ENCODE assay signal across 8 cellular contexts in genomic region chr2:112583497-112584133, GRCh38.
DNase-seq lines count a peak whose midpoint lies in the region; ATAC-seq and TF ChIP-seq lines count a peak whose summit lies in the region.

No MANE protein-coding gene starts in this region.

- peak; percentile 1 for ATAC-seq in stimulated activated memory B cell treated with anti-CD40 and anti-IgM and Interleukin-4, amounts not matched to agents 10 μg/mL and 1 μg/mL and 100 μg/mL, for 72 hours
- ATAC-seq in HG03025 (IDR thresholded peaks at IDR 0.05; ENCODE audit: low FRiP score, unreplicated experiment) (no peak), HG02610 (IDR thresholded peaks at IDR 0.05; ENCODE audit: unreplicated experiment) (no peak), GM19397 (IDR thresholded peaks at IDR 0.05; ENCODE audit: unreplicated experiment) (no peak)

- H3K4me3 Mint-ChIP-seq in stimulated activated memory B cell treated with anti-CD40 and anti-IgM and Interleukin-4, amounts not matched to agents 10 μg/mL and 1 μg/mL and 100 μg/mL, for 72 hours: peak overlapping the region; percentile 94

- peak overlapping the region; percentile 90 for H3K9ac ChIP-seq in iPS-20b (ENCODE audit: low read depth, low read length)

- DNase-seq in GM06990 (ENCODE audit: extremely low read depth, insufficient read length) (no peak), NCI-H2171 (lab: John Stamatoyannopoulos, UW) (peak; percentile 51)

- no peak for TF ChIP-seq CTCF in GM06990 (IDR thresholded peaks at IDR 0.05; ENCODE audit: insufficient read depth, low read length, poor library complexity, severe bottlenecking)

- H3K36me3 ChIP-seq in GM06990 (ENCODE audit: control insufficient read depth, insufficient read depth, low read length) (peaks cover 4% of the 10 kb centered on the region), iPS-20b (ENCODE audit: insufficient read depth, low read depth, low read length) (peaks cover 14% of the 10 kb centered on the region; the same call in 1 of the 2 replicates)

- peaks cover 5% of the 10 kb centered on the region; the same call in 1 of the 2 replicates for H3K4me1 ChIP-seq in iPS-20b (ENCODE audit: insufficient read depth, low read length)

- H3K27ac Mint-ChIP-seq in stimulated activated memory B cell treated with anti-CD40 and anti-IgM and Interleukin-4, amounts not matched to agents 10 μg/mL and 1 μg/mL and 100 μg/mL, for 72 hours: peak overlapping the region; percentile 97

- H3K27me3 ChIP-seq in GM06990 (replicated peaks; ENCODE audit: control insufficient read depth, insufficient read depth, low read length) (no peaks in the 10 kb centered on the region), iPS-20b (ENCODE audit: insufficient read depth, low read length) (no peaks in the 10 kb centered on the region)

- H3K27ac ChIP-seq in angular gyrus (ENCODE audit: low read depth, low read length) (peak overlapping the region; percentile 98), iPS-20b (ENCODE audit: low read length) (peak overlapping the region; percentile 44)

- H3K36me3 Mint-ChIP-seq in stimulated activated memory B cell treated with anti-CD40 and anti-IgM and Interleukin-4, amounts not matched to agents 10 μg/mL and 1 μg/mL and 100 μg/mL, for 72 hours: peaks cover 26% of the 10 kb centered on the region

- H3K9me3 Mint-ChIP-seq in stimulated activated memory B cell treated with anti-CD40 and anti-IgM and Interleukin-4, amounts not matched to agents 10 μg/mL and 1 μg/mL and 100 μg/mL, for 72 hours: no peaks in the 10 kb centered on the region

- H3K27me3 Mint-ChIP-seq in stimulated activated memory B cell treated with anti-CD40 and anti-IgM and Interleukin-4, amounts not matched to agents 10 μg/mL and 1 μg/mL and 100 μg/mL, for 72 hours: no peaks in the 10 kb centered on the region

- H3K4me3 ChIP-seq in GM06990 (replicated peaks; ENCODE audit: low read depth, low read length) (peak overlapping the region; percentile 88), iPS-20b (ENCODE audit: low read length) (peak overlapping the region; percentile 93)

- H3K9me3 ChIP-seq in iPS-20b (ENCODE audit: insufficient read depth, low read depth, low read length): no peaks in the 10 kb centered on the region

- H3K4me1 Mint-ChIP-seq in stimulated activated memory B cell treated with anti-CD40 and anti-IgM and Interleukin-4, amounts not matched to agents 10 μg/mL and 1 μg/mL and 100 μg/mL, for 72 hours: peaks cover 31% of the 10 kb centered on the region
